In genomic region chr12:126369487-126370463, GRCh38 we compare ENCODE assay signal across 19 cellular contexts.
DNase-seq lines count a peak whose midpoint lies in the region; ATAC-seq and TF ChIP-seq lines count a peak whose summit lies in the region.
"Had no signal": no experiment of that assay in that cellular context is flagged by ENCODE, and none has a peak within 500 bp of the region (broad histone marks: within the 10 kb centered on the region; RNA-seq: fewer than 3 reads in every experiment).

No MANE protein-coding gene starts in this region.

- no peak for ATAC-seq in GM18909 (IDR thresholded peaks at IDR 0.05; ENCODE audit: poor library complexity, unreplicated experiment)
- ATAC-seq: activated T-cell treated with anti-CD3 and anti-CD28 coated beads, Interleukin-2, amount 50 U/mL, for 4 hours; Right ventricle myocardium inferior; upper lobe of right lung had no signal

- 18 to 32% methylated on average over 3 of the region's 3 CpGs for WGBS in esophagus squamous epithelium, 2 donors

- intact Hi-C loops in esophagus squamous epithelium (cut with DNase I) = no loop called here

- peaks cover 0 to 21% (median 0%) of the 10 kb centered on the region in 3 donors for H3K4me1 ChIP-seq in esophagus squamous epithelium
- H3K4me1 ChIP-seq: upper lobe of right lung had no signal

- H3K4me3 ChIP-seq in esophagus squamous epithelium = no peak overlapping the region
- H3K4me3 ChIP-seq: upper lobe of right lung had no signal

- no peak for TF ChIP-seq POLR2A in esophagus squamous epithelium (IDR thresholded peaks at IDR 0.05)

- peak; percentile 47 for DNase-seq in EH (ENCODE audit: low read depth)
- DNase-seq in RPMI7951 (ENCODE audit: low read depth) = peak; percentile 44
- DNase-seq in esophagus squamous epithelium (lab: John Stamatoyannopoulos, UW) = no peak
- peak; percentile 23 for DNase-seq in renal cortical epithelial cell (ENCODE audit: low read depth)
- no peak for DNase-seq in GM10266 (ENCODE audit: extremely low spot score)
- no peak for DNase-seq in GM03348 (ENCODE audit: low spot score)
- no peak for DNase-seq in stimulated activated CD4-positive, alpha-beta T cell treated with anti-CD3 and anti-CD28 coated beads, Interleukin-4, amount 100 ng/mL, for 24 hours
- DNase-seq: activated CD4-positive, alpha-beta T cell treated with anti-CD3 and anti-CD28 coated beads, Interleukin-2, amount 10 ng/mL, durations not matched to agents 24 days and 14 days; activated T-cell treated with anti-CD3 and anti-CD28 coated beads, Interleukin-2, amount 50 U/mL, for 4 hours; CD8-positive, alpha-beta memory T cell; HCEC 1CT; NCI-H2029; NCI-H748 treated with DMSO at 0.1 percent for 48 hours; stimulated activated CD4-positive, alpha-beta T cell treated with anti-CD3 and anti-CD28 coated beads, Interleukin-1b, Interleukin-23, amount 100 ng/mL, for 48 hours; stimulated activated CD8-positive, alpha-beta memory T cell treated with anti-CD3 and anti-CD28 coated beads, Interleukin-4, amount 100 ng/mL, for 48 hours; T1000; upper lobe of right lung had no signal

- no peaks in the 10 kb centered on the region for H3K9me3 ChIP-seq in esophagus squamous epithelium
- H3K9me3 ChIP-seq: upper lobe of right lung had no signal

- no peaks in the 10 kb centered on the region for H3K27me3 ChIP-seq in esophagus squamous epithelium
- H3K27me3 ChIP-seq: upper lobe of right lung had no signal

- TF ChIP-seq CTCF in esophagus squamous epithelium (IDR thresholded peaks at IDR 0.05) (peak in 2 of 6 experiments; percentile 22 to 59), GM10266 (IDR thresholded peaks at IDR 0.05; ENCODE audit: control insufficient read depth, insufficient read depth, low read depth, missing control alignments) (no peak)

- peak overlapping the region in 3 of 4 donors; percentile 12 to 54 (median 41) for H3K27ac ChIP-seq in esophagus squamous epithelium
- H3K27ac ChIP-seq: upper lobe of right lung had no signal

- no peaks in the 10 kb centered on the region for H3K36me3 ChIP-seq in esophagus squamous epithelium
- H3K36me3 ChIP-seq: upper lobe of right lung had no signal

Comparison
In these comparisons a context has a peak if more than half of its experiments do, and no peak if none do; other contexts are left out.
1. DNase-seq: peak in EH (single experiment), RPMI7951 (single experiment) and renal cortical epithelial cell (single experiment); none in esophagus squamous epithelium (single experiment), GM10266 (single experiment), GM03348 (single experiment) and stimulated activated CD4-positive, alpha-beta T cell treated with anti-CD3 and anti-CD28 coated beads, Interleukin-4, amount 100 ng/mL, for 24 hours (single experiment).